8 cellular contexts compared by ENCODE assay signal in genomic region chr3:129026728-129027543, GRCh38. TPM values are rescaled to one million over a fixed set of nuclear protein-coding genes. Genes with fewer than 3 reads are reported as not detected.
DNase-seq lines count a peak whose midpoint lies in the region; FAIRE-seq and TF ChIP-seq lines count a peak whose summit lies in the region.

No MANE protein-coding gene starts in this region.

- peak overlapping the region; percentile 50 for H3K4me3 ChIP-seq in GM23248
- H3K4me3 ChIP-seq in neutrophil (ENCODE audit: low read depth in 1 of 2, low read length in 1 of 2) = peak overlapping the region; percentile 30 to 61
- H3K4me3 ChIP-seq in subcutaneous abdominal adipose tissue (ENCODE audit: low read depth in 1 of 5, low read length in 5 of 5) = peak overlapping the region; percentile 51 to 64 (median 55)

- H4K20me1 ChIP-seq in GM23248 (ENCODE audit: insufficient read depth) = no peaks in the 10 kb centered on the region

- H3K4me2 ChIP-seq in GM23248 (ENCODE audit: unreplicated experiment) = peak overlapping the region; percentile 53

- H3K27me3 ChIP-seq in GM23248 (replicated peaks; ENCODE audit: insufficient read depth) (peaks cover 37% of the 10 kb centered on the region), neutrophil (peaks cover 34% of the 10 kb centered on the region), subcutaneous abdominal adipose tissue (ENCODE audit: control insufficient read depth in 5 of 5, insufficient read depth in 4 of 5, low read length in 5 of 5) (no peaks in the 10 kb centered on the region)

- TF ChIP-seq CTCF in RWPE1 (conservative IDR thresholded peaks at IDR 0.05; ENCODE audit: low read depth) = peak; percentile 83
- peak; percentile 92 for TF ChIP-seq CTCF in neutrophil (IDR thresholded peaks at IDR 0.05)

- no peak for FAIRE-seq in frontal cortex (lab: Jason Lieb, UNC)

- DNase-seq in EL (peak; percentile 86), GM23248 (peak; percentile 79), Kasumi-1 (lab: John Stamatoyannopoulos, UW) (peak; percentile 95 to 96), RWPE1 (ENCODE audit: low spot score) (peak; percentile 94), activated gamma-delta T cell (lab: John Stamatoyannopoulos, UW) (peak; percentile 84), frontal cortex (ENCODE audit: low spot score in 2 of 2) (peak; percentile 83 to 94)

- H3K9ac ChIP-seq in GM23248 = no peak overlapping the region
- H3K9ac ChIP-seq in subcutaneous abdominal adipose tissue (ENCODE audit: low read length in 5 of 5) = peak overlapping the region in 3 of 5 donors; percentile 30 to 73 (median 52)

- in situ Hi-C loops in GM23248 (cut with MboI) = no loop called here

- CTCF ChIA-PET in RWPE1 (lab: Yijun Ruan, JAX) = interaction anchor here (0.6 to 2.4 kb wide), 9 partner anchors 11 to 486 kb away, joined by 3 to 8 read pairs (median 4); no protein-coding TSS in a partner anchor

- 11% methylated on average over 45 to 54 of the region's 54 CpGs for WGBS in GM23248 (ENCODE audit: low coverage in 1 of 2, low lambda C conversion rate in 2 of 2, missing lambda C conversion rate in 2 of 2), 2 experiments

- H3F3A ChIP-seq in GM23248 (ENCODE audit: insufficient read depth) = no peaks in the 10 kb centered on the region

- H3K27ac ChIP-seq in GM23248 = no peak overlapping the region
- no peak overlapping the region for H3K27ac ChIP-seq in RWPE1
- peak overlapping the region; percentile 41 for H3K27ac ChIP-seq in neutrophil
- H3K27ac ChIP-seq in subcutaneous abdominal adipose tissue (ENCODE audit: low read depth, low read length) = peak overlapping the region; percentile 41

- H2AFZ ChIP-seq in GM23248 = peak overlapping the region; percentile 88

- H3K36me3 ChIP-seq in GM23248 (ENCODE audit: low read depth) = no peaks in the 10 kb centered on the region
- H3K36me3 ChIP-seq in neutrophil = no peaks in the 10 kb centered on the region
- no peaks in the 10 kb centered on the region for H3K36me3 ChIP-seq in subcutaneous abdominal adipose tissue (ENCODE audit: control insufficient read depth in 5 of 5, insufficient read depth in 5 of 5, low read length in 5 of 5)

- POLR2A ChIA-PET in RWPE1 (lab: Yijun Ruan, JAX; ENCODE audit: low non-redundant PET) = interaction anchor here (1.1 kb wide), 1 partner anchor 16 kb away, joined by 3 read pairs; no protein-coding TSS in a partner anchor

- no peaks in the 10 kb centered on the region for H3K9me3 ChIP-seq in GM23248 (ENCODE audit: low read depth)
- H3K9me3 ChIP-seq in neutrophil = no peaks in the 10 kb centered on the region
- peaks cover 0 to 7% (median 3%) of the 10 kb centered on the region in 5 donors for H3K9me3 ChIP-seq in subcutaneous abdominal adipose tissue (ENCODE audit: control insufficient read depth in 5 of 5, low read length in 5 of 5)

- H3K79me2 ChIP-seq in GM23248 (ENCODE audit: insufficient read depth) = no peaks in the 10 kb centered on the region

- no peaks in the 10 kb centered on the region for H3K4me1 ChIP-seq in GM23248 (ENCODE audit: insufficient read depth)
- H3K4me1 ChIP-seq in neutrophil (ENCODE audit: control insufficient read depth in 1 of 2, insufficient read depth in 1 of 2, low read depth in 1 of 2, low read length in 1 of 2) = peaks cover 9 to 13% of the 10 kb centered on the region in 2 experiments
- H3K4me1 ChIP-seq in subcutaneous abdominal adipose tissue (ENCODE audit: control insufficient read depth in 5 of 5, insufficient read depth in 5 of 5, low read length in 5 of 5) = peaks cover 7 to 39% (median 32%) of the 10 kb centered on the region in 5 donors

- H3K9me2 ChIP-seq in GM23248 (ENCODE audit: insufficient read depth) = no peaks in the 10 kb centered on the region

RNA-seq across cellular contexts. Expression of gene EFCC1, which starts 25.8 kb away (rescaled TPM):
- not detected in 2 replicates for total RNA-seq in GM23248 (2014; rRNA removed; shearing (Covaris generic))
- not detected in 2 replicates for polyA plus RNA-seq in GM23248 (2016; fragmentation: Nextera tagmentation; extraction: Ambion mirVana)
- total RNA-seq in frontal cortex = 0.41 TPM

RNA-seq across cellular contexts. Expression of gene CFAP92, which starts 33.1 kb away (rescaled TPM):
- total RNA-seq in GM23248 (2014; rRNA removed; shearing (Covaris generic)) = not detected in 2 replicates
- polyA plus RNA-seq in GM23248 (2016; fragmentation: Nextera tagmentation; extraction: Ambion mirVana) = not detected in 2 replicates
- total RNA-seq in frontal cortex = 1.6 TPM

RNA-seq across cellular contexts. Expression of gene GP9, which starts 33.6 kb away (rescaled TPM):
- not detected in 2 replicates for total RNA-seq in GM23248 (2014; rRNA removed; shearing (Covaris generic))
- not detected in 2 replicates for polyA plus RNA-seq in GM23248 (2016; fragmentation: Nextera tagmentation; extraction: Ambion mirVana)
- not detected for total RNA-seq in frontal cortex

Comparison
In these comparisons a context has a peak if more than half of its experiments do, and no peak if none do; other contexts are left out.
1. H3K27ac ChIP-seq: peak in neutrophil (single experiment) and subcutaneous abdominal adipose tissue (single experiment); none in GM23248 (single experiment) and RWPE1 (single experiment).
2. Peak in every context shown above with its lines, with median percentiles within 50 percentile points of each other: DNase-seq and H3K4me3 ChIP-seq.